Comparison of ENCODE assay signal across 1 cellular context in the genomic region with DNA sequence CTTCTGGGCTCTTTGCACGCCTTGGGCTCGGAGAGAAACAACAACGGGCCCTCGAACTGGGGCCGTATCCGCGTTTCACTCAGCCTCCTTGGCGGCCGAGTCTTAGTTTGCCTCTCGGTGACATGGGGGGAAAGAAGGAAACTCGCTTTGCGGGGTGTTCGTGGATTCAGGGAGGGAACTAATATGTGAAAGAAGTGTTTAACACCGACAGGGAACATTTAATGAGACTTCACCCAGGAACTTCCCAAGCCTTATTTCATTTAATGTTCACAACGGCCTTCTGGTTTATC.
TF ChIP-seq lines count a peak whose summit lies in the region.

No MANE protein-coding gene starts in this region.

TF ChIP-seq in HepG2, 621 proteins besides CTCF, POLR2A, EP300 and RAD21 (continued from another document and continues in another):
- TF ChIP-seq, protein P1, sequence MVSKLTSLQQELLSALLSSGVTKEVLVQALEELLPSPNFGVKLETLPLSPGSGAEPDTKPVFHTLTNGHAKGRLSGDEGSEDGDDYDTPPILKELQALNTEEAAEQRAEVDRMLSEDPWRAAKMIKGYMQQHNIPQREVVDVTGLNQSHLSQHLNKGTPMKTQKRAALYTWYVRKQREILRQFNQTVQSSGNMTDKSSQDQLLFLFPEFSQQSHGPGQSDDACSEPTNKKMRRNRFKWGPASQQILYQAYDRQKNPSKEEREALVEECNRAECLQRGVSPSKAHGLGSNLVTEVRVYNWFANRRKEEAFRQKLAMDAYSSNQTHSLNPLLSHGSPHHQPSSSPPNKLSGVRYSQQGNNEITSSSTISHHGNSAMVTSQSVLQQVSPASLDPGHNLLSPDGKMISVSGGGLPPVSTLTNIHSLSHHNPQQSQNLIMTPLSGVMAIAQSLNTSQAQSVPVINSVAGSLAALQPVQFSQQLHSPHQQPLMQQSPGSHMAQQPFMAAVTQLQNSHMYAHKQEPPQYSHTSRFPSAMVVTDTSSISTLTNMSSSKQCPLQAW (CRISPR knock-in tag; IDR thresholded peaks at IDR 0.05) = peak; percentile 12; the same call in 1 of the 2 replicates
- TF ChIP-seq ELF1 (CRISPR knock-in tag; IDR thresholded peaks at IDR 0.05) (no peak), ZNF383 (CRISPR knock-in tag; IDR thresholded peaks at IDR 0.05; ENCODE audit: borderline replicate concordance) (no peak), ZFP62 (CRISPR knock-in tag; IDR thresholded peaks at IDR 0.05) (no peak), ZNF432 (CRISPR knock-in tag; IDR thresholded peaks at IDR 0.05; ENCODE audit: borderline replicate concordance) (no peak), ZNF292 (CRISPR knock-in tag; IDR thresholded peaks at IDR 0.05; ENCODE audit: borderline replicate concordance, low read depth) (no peak), ZNF614 (CRISPR knock-in tag; IDR thresholded peaks at IDR 0.05; ENCODE audit: borderline replicate concordance) (no peak), TBP (CRISPR knock-in tag; IDR thresholded peaks at IDR 0.05) (no peak), CEBPG (CRISPR knock-in tag; IDR thresholded peaks at IDR 0.05) (no peak), PAX8 (CRISPR knock-in tag; IDR thresholded peaks at IDR 0.05; ENCODE audit: borderline replicate concordance) (no peak), ZNF562 (CRISPR knock-in tag; IDR thresholded peaks at IDR 0.05; ENCODE audit: borderline replicate concordance) (no peak), HHEX (CRISPR knock-in tag; IDR thresholded peaks at IDR 0.05) (no peak), DNMT1 (CRISPR knock-in tag; IDR thresholded peaks at IDR 0.05) (no peak), RCOR2 (CRISPR knock-in tag; IDR thresholded peaks at IDR 0.05) (no peak), KLF11 (CRISPR knock-in tag; IDR thresholded peaks at IDR 0.05) (0 out of 2 replicates have a peak, but pooled peaks have one; percentile 8), ZNF550 (CRISPR knock-in tag; IDR thresholded peaks at IDR 0.05; ENCODE audit: borderline replicate concordance) (no peak), ZNF660 (CRISPR knock-in tag; IDR thresholded peaks at IDR 0.05; ENCODE audit: borderline replicate concordance, low read depth) (no peak), TEAD2 (CRISPR knock-in tag; IDR thresholded peaks at IDR 0.05) (no peak), KLF16 (CRISPR knock-in tag; IDR thresholded peaks at IDR 0.05) (no peak), SNRNP70 (IDR thresholded peaks at IDR 0.05; ENCODE audit: low read depth, low read length) (no peak), TAF15 (IDR thresholded peaks at IDR 0.05; ENCODE audit: low read depth, low read length, poor library complexity, severe bottlenecking) (no peak), ZNF251 (CRISPR knock-in tag; IDR thresholded peaks at IDR 0.05) (no peak), MZF1 (CRISPR knock-in tag; IDR thresholded peaks at IDR 0.05; ENCODE audit: borderline replicate concordance) (no peak), POLR2G (IDR thresholded peaks at IDR 0.05; ENCODE audit: low read depth, low read length) (no peak), ZNF296 (CRISPR knock-in tag; conservative IDR thresholded peaks at IDR 0.05) (0 out of 2 replicates have a peak, but pooled peaks have one; percentile 6), ISL2 (CRISPR knock-in tag; IDR thresholded peaks at IDR 0.05) (no peak), RFXANK (CRISPR knock-in tag; IDR thresholded peaks at IDR 0.05) (peak; percentile 22; the same call in 1 of the 2 replicates), ZNF367 (CRISPR knock-in tag; IDR thresholded peaks at IDR 0.05; ENCODE audit: borderline replicate concordance) (no peak), ZNF850 (CRISPR knock-in tag; conservative IDR thresholded peaks at IDR 0.05) (no peak), KAT2B (IDR thresholded peaks at IDR 0.05; ENCODE audit: borderline replicate concordance, low read depth, low read length) (no peak), ZNF451 (CRISPR knock-in tag; IDR thresholded peaks at IDR 0.05) (no peak), ZNF530 (CRISPR knock-in tag; IDR thresholded peaks at IDR 0.05; ENCODE audit: low read depth) (no peak), SRSF1 (optimal IDR thresholded peaks at IDR 0.05; ENCODE audit: low read depth, low read length) (no peak)
- TF ChIP-seq, protein P2, sequence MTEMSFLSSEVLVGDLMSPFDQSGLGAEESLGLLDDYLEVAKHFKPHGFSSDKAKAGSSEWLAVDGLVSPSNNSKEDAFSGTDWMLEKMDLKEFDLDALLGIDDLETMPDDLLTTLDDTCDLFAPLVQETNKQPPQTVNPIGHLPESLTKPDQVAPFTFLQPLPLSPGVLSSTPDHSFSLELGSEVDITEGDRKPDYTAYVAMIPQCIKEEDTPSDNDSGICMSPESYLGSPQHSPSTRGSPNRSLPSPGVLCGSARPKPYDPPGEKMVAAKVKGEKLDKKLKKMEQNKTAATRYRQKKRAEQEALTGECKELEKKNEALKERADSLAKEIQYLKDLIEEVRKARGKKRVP (CRISPR knock-in tag; IDR thresholded peaks at IDR 0.05) = no peak
- TF ChIP-seq, protein P3, sequence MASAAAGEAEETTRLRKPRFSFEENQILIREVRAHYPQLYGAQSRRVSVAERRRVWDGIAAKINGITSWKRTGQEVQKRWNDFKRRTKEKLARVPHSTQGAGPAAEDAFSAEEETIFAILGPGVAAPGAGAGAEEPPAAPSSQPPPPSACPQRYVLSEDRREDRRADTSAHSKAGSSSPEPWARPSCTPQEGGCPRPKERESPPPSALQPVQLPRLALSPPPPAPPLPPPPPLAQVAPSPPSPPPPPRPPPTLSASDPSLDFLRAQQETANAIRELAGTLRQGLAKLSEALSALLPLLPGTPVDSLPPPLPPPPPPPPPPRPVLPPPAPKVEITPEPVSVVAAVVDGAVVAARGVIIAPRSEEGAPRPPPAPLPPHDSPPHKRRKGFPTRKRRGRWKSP (CRISPR knock-in tag; IDR thresholded peaks at IDR 0.05) = 0 out of 2 replicates have a peak, but pooled peaks have one; percentile 15
- TF ChIP-seq, protein P4, sequence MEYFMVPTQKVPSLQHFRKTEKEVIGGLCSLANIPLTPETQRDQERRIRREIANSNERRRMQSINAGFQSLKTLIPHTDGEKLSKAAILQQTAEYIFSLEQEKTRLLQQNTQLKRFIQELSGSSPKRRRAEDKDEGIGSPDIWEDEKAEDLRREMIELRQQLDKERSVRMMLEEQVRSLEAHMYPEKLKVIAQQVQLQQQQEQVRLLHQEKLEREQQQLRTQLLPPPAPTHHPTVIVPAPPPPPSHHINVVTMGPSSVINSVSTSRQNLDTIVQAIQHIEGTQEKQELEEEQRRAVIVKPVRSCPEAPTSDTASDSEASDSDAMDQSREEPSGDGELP (IDR thresholded peaks at IDR 0.05; ENCODE audit: borderline replicate concordance, low read depth) = peak; percentile 11; the same call in 1 of the 2 replicates
- TF ChIP-seq, protein P5, sequence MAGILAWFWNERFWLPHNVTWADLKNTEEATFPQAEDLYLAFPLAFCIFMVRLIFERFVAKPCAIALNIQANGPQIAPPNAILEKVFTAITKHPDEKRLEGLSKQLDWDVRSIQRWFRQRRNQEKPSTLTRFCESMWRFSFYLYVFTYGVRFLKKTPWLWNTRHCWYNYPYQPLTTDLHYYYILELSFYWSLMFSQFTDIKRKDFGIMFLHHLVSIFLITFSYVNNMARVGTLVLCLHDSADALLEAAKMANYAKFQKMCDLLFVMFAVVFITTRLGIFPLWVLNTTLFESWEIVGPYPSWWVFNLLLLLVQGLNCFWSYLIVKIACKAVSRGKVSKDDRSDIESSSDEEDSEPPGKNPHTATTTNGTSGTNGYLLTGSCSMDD (CRISPR knock-in tag; IDR thresholded peaks at IDR 0.05) = no peak
- TF ChIP-seq, protein P6, sequence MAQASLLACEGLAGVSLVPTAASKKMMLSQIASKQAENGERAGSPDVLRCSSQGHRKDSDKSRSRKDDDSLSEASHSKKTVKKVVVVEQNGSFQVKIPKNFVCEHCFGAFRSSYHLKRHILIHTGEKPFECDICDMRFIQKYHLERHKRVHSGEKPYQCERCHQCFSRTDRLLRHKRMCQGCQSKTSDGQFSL (CRISPR knock-in tag; IDR thresholded peaks at IDR 0.05) = 0 out of 2 replicates have a peak, but pooled peaks have one; percentile 35
- TF ChIP-seq, protein P7, sequence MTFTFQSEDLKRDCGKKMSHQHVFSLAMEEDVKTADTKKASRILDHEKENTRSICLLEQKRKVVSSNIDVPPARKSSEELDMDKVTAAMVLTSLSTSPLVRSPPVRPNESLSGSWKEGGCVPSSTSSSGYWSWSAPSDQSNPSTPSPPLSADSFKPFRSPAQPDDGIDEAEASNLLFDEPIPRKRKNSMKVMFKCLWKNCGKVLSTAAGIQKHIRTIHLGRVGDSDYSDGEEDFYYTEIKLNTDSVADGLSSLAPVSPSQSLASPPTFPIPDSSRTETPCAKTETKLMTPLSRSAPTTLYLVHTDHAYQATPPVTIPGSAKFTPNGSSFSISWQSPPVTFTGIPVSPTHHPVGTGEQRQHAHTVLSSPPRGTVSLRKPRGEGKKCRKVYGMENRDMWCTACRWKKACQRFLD (CRISPR knock-in tag; IDR thresholded peaks at IDR 0.05; ENCODE audit: borderline replicate concordance) = no peak
- TF ChIP-seq, protein P8, sequence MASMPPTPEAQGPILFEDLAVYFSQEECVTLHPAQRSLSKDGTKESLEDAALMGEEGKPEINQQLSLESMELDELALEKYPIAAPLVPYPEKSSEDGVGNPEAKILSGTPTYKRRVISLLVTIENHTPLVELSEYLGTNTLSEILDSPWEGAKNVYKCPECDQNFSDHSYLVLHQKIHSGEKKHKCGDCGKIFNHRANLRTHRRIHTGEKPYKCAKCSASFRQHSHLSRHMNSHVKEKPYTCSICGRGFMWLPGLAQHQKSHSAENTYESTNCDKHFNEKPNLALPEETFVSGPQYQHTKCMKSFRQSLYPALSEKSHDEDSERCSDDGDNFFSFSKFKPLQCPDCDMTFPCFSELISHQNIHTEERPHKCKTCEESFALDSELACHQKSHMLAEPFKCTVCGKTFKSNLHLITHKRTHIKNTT (CRISPR knock-in tag; IDR thresholded peaks at IDR 0.05) = no peak
- TF ChIP-seq, protein P9, sequence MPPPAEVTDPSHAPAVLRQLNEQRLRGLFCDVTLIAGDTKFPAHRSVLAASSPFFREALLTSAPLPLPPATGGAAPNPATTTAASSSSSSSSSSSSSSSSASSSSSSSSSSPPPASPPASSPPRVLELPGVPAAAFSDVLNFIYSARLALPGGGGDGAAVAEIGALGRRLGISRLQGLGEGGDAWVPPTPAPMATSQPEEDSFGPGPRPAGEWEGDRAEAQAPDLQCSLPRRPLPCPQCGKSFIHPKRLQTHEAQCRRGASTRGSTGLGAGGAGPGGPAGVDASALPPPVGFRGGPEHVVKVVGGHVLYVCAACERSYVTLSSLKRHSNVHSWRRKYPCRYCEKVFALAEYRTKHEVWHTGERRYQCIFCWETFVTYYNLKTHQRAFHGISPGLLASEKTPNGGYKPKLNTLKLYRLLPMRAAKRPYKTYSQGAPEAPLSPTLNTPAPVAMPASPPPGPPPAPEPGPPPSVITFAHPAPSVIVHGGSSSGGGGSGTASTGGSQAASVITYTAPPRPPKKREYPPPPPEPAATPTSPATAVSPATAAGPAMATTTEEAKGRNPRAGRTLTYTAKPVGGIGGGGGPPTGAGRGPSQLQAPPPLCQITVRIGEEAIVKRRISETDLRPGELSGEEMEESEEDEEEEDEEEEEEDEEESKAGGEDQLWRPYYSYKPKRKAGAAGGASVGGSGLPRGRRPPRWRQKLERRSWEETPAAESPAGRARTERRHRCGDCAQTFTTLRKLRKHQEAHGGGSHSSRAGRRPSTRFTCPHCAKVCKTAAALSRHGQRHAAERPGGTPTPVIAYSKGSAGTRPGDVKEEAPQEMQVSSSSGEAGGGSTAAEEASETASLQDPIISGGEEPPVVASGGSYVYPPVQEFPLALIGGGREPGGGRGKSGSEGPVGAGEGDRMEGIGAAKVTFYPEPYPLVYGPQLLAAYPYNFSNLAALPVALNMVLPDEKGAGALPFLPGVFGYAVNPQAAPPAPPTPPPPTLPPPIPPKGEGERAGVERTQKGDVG (CRISPR knock-in tag; IDR thresholded peaks at IDR 0.05; ENCODE audit: borderline replicate concordance) = no peak
- TF ChIP-seq, protein P10, sequence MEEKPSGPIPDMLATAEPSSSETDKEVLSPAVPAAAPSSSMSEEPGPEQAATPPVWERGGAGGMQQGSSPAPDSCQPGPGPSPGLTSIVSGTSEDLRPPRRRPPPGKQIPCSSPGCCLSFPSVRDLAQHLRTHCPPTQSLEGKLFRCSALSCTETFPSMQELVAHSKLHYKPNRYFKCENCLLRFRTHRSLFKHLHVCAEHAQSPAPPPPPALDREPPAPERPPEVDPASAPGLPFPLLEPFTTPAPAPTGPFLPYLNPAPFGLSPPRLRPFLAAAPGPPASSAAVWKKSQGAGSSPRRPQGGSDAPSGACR (CRISPR knock-in tag; IDR thresholded peaks at IDR 0.05) = peak; percentile 6; the same call in 1 of the 2 replicates
- TF ChIP-seq, protein P11, sequence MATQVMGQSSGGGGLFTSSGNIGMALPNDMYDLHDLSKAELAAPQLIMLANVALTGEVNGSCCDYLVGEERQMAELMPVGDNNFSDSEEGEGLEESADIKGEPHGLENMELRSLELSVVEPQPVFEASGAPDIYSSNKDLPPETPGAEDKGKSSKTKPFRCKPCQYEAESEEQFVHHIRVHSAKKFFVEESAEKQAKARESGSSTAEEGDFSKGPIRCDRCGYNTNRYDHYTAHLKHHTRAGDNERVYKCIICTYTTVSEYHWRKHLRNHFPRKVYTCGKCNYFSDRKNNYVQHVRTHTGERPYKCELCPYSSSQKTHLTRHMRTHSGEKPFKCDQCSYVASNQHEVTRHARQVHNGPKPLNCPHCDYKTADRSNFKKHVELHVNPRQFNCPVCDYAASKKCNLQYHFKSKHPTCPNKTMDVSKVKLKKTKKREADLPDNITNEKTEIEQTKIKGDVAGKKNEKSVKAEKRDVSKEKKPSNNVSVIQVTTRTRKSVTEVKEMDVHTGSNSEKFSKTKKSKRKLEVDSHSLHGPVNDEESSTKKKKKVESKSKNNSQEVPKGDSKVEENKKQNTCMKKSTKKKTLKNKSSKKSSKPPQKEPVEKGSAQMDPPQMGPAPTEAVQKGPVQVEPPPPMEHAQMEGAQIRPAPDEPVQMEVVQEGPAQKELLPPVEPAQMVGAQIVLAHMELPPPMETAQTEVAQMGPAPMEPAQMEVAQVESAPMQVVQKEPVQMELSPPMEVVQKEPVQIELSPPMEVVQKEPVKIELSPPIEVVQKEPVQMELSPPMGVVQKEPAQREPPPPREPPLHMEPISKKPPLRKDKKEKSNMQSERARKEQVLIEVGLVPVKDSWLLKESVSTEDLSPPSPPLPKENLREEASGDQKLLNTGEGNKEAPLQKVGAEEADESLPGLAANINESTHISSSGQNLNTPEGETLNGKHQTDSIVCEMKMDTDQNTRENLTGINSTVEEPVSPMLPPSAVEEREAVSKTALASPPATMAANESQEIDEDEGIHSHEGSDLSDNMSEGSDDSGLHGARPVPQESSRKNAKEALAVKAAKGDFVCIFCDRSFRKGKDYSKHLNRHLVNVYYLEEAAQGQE (IDR thresholded peaks at IDR 0.05; ENCODE audit: borderline replicate concordance in 1 of 2, low read depth in 1 of 2, low read length in 2 of 2) = no peak
